Comparison of ENCODE assay signal across 13 cellular contexts in genomic region chr17:73288534-73289302, GRCh38. TPM values are rescaled to one million over a fixed set of nuclear protein-coding genes. Genes with fewer than 3 reads are reported as not detected.
DNase-seq lines count a peak whose midpoint lies in the region; ATAC-seq, FAIRE-seq and TF ChIP-seq lines count a peak whose summit lies in the region.
"Had no signal": no experiment of that assay in that cellular context is flagged by ENCODE, and none has a peak within 500 bp of the region (broad histone marks: within the 10 kb centered on the region; RNA-seq: fewer than 3 reads in every experiment).

No MANE protein-coding gene starts in this region.

- peaks cover 69% of the 10 kb centered on the region for H3K79me2 ChIP-seq in parathyroid adenoma

- POLR2A ChIA-PET in A549 (lab: Yijun Ruan, JAX) (no interaction called here), WTC11 (lab: Charles Lee) (no interaction called here)

- DNase-seq in A549 (ENCODE audit: low read depth in 1 of 2, low spot score in 1 of 2) (peak; percentile 50 to 90), WTC11 (ENCODE audit: low spot score) (no peak), left cardiac atrium (peak; percentile 75), Ammon's horn (ENCODE audit: low spot score) (no peak), NCI-H510A (lab: John Stamatoyannopoulos, UW) (no peak)
- DNase-seq: 8988T; activated B cell treated with CpG ODN at 0.5 μM for 24 hours; activated naive CD4-positive, alpha-beta T cell treated with anti-CD3 and anti-CD28 coated beads for 36 hours; NCI-H1417 had no signal

- H3K4me1 ChIP-seq in A549 (peaks cover 78% of the 10 kb centered on the region), parathyroid adenoma (peaks cover 39% of the 10 kb centered on the region)

- no peak for TF ChIP-seq RAD21 in A549 (conservative IDR thresholded peaks at IDR 0.05 in 1 of 2, IDR thresholded peaks at IDR 0.05 in 1 of 2)

- no peaks in the 10 kb centered on the region for H3K27me3 Mint-ChIP-seq in WTC11 (ENCODE audit: low read depth)

- no peaks in the 10 kb centered on the region for H3K9me3 Mint-ChIP-seq in WTC11
- H3K9me3 Mint-ChIP-seq: activated B cell treated with CpG ODN at 0.5 μM for 24 hours; activated naive CD4-positive, alpha-beta T cell treated with anti-CD3 and anti-CD28 coated beads for 36 hours had no signal

- no peak overlapping the region for H3K9ac ChIP-seq in parathyroid adenoma

- TF ChIP-seq EP300 in A549 (IDR thresholded peaks at IDR 0.05): no peak

- H3K27ac Mint-ChIP-seq in WTC11: peak overlapping the region; percentile 72; the same call in 1 of the 2 replicates
- H3K27ac Mint-ChIP-seq: activated B cell treated with CpG ODN at 0.5 μM for 24 hours; activated naive CD4-positive, alpha-beta T cell treated with anti-CD3 and anti-CD28 coated beads for 36 hours had no signal

- no peaks in the 10 kb centered on the region for H3K36me3 ChIP-seq in parathyroid adenoma (ENCODE audit: control insufficient read depth, insufficient read depth, low read length)

- intact Hi-C loops in left cardiac atrium (cut with DNase I): no loop called here

- H3K27ac ChIP-seq in A549 (peak overlapping the region; percentile 82 to 91), parathyroid adenoma (peak overlapping the region; percentile 77)

- peak; percentile 52 to 76 for ATAC-seq in A549
- no peak for ATAC-seq in WTC11
- ATAC-seq in left cardiac atrium: peak; percentile 49 to 56
- ATAC-seq in SK-N-SH treated with all-trans-retinoic acid at 6 μM for 48 hours: no peak
- no peak for ATAC-seq in GM21515 (IDR thresholded peaks at IDR 0.05; ENCODE audit: unreplicated experiment)

- CTCF ChIA-PET in A549 (lab: Yijun Ruan, JAX) (interaction anchor here (0.7 to 5.7 kb wide), 6 partner anchors 10 to 82 kb away, joined by 3 to 71 read pairs (median 6); partner anchors contain the start of gene CDC42EP4), WTC11 (lab: Charles Lee) (interaction anchor here (1.0 to 1.2 kb wide), 2 partner anchors 22 to 81 kb away, joined by 3 read pairs; no protein-coding TSS in a partner anchor)

- H3K4me2 ChIP-seq in A549: peak overlapping the region; percentile 79
- H3K4me2 ChIP-seq in parathyroid adenoma (ENCODE audit: low read length): no peak overlapping the region

- H3K4me3 ChIP-seq in A549 (peak overlapping the region; percentile 2; the same call in 2 of the 3 replicates), parathyroid adenoma (ENCODE audit: low read depth, low read length) (no peak overlapping the region)

- no peaks in the 10 kb centered on the region for H3K9me3 ChIP-seq in A549
- H3K9me3 ChIP-seq in parathyroid adenoma (ENCODE audit: control insufficient read depth, low read length): no peaks in the 10 kb centered on the region

- TF ChIP-seq POLR2A in A549 (IDR thresholded peaks at IDR 0.05; ENCODE audit: low read length): no peak

- FAIRE-seq in A549 (lab: Jason Lieb, UNC): no peak
- FAIRE-seq: islet of Langerhans had no signal

- peaks cover 30% of the 10 kb centered on the region for H3K4me1 Mint-ChIP-seq in WTC11

- H3K36me3 Mint-ChIP-seq in WTC11: peaks cover 2% of the 10 kb centered on the region; the same call in 1 of the 2 replicates

- no peak overlapping the region for H3K4me3 Mint-ChIP-seq in WTC11
- H3K4me3 Mint-ChIP-seq: activated B cell treated with CpG ODN at 0.5 μM for 24 hours; activated naive CD4-positive, alpha-beta T cell treated with anti-CD3 and anti-CD28 coated beads for 36 hours had no signal

- H2AFZ ChIP-seq in parathyroid adenoma: no peak overlapping the region

- WGBS in A549 (ENCODE audit: missing lambda C conversion rate): 10% methylated on average over 16 of the region's 19 CpGs

- no peaks in the 10 kb centered on the region for H3K27me3 ChIP-seq in parathyroid adenoma (ENCODE audit: control insufficient read depth, insufficient read depth, low read length)

- TF ChIP-seq CTCF in A549 (IDR thresholded peaks at IDR 0.05) (no peak), WTC11 (IDR thresholded peaks at IDR 0.05) (no peak), parathyroid adenoma (IDR thresholded peaks at IDR 0.05) (no peak)

TF ChIP-seq in A549, 52 proteins besides CTCF, POLR2A, EP300 and RAD21 (continues in another document):
- peak; percentile 73 for TF ChIP-seq MAX (IDR thresholded peaks at IDR 0.05)
- peak; percentile 88 for TF ChIP-seq ESRRA (IDR thresholded peaks at IDR 0.05; ENCODE audit: borderline replicate concordance, low read length)
- TF ChIP-seq JUN (IDR thresholded peaks at IDR 0.05): 0 out of 5 replicates have a peak, but pooled peaks of 1 of the 2 experiments have one; percentile 20
- TF ChIP-seq TFCP2L1 (CRISPR knock-in tag; IDR thresholded peaks at IDR 0.05): no peak
- TF ChIP-seq HES2 (IDR thresholded peaks at IDR 0.05): no peak
- no peak for TF ChIP-seq FOSL2 (IDR thresholded peaks at IDR 0.05)
- peak; percentile 25; the same call in 1 of the 2 replicates for TF ChIP-seq FOSL2 (CRISPR knock-in tag; IDR thresholded peaks at IDR 0.05)
- no peak for TF ChIP-seq CBX2 (IDR thresholded peaks at IDR 0.05; ENCODE audit: borderline replicate concordance, low read depth)
- 0 out of 2 replicates have a peak, but pooled peaks have one; percentile 28 for TF ChIP-seq MAZ (IDR thresholded peaks at IDR 0.05; ENCODE audit: borderline replicate concordance, low read depth, low read length)
- TF ChIP-seq CEBPB (IDR thresholded peaks at IDR 0.05): no peak

TF ChIP-seq in WTC11, 78 proteins besides CTCF, POLR2A, EP300 and RAD21:
- TF ChIP-seq ATF2 (CRISPR knock-in tag; IDR thresholded peaks at IDR 0.05; ENCODE audit: borderline replicate concordance, low read depth): no peak
- 0 out of 2 replicates have a peak, but pooled peaks have one; percentile 22 for TF ChIP-seq ZNF121 (CRISPR knock-in tag; IDR thresholded peaks at IDR 0.05)
- peak; percentile 58 for TF ChIP-seq GABPB1 (CRISPR knock-in tag; IDR thresholded peaks at IDR 0.05)
- TF ChIP-seq PREB (CRISPR knock-in tag; IDR thresholded peaks at IDR 0.05; ENCODE audit: borderline replicate concordance): peak; percentile 68; the same call in 1 of the 2 replicates

TF ChIP-seq in SK-N-SH treated with all-trans-retinoic acid at 6 μM for 48 hours, 23 proteins besides CTCF, POLR2A, EP300 and RAD21 (continues in another document):
- TF ChIP-seq PATZ1 (CRISPR knock-in tag; IDR thresholded peaks at IDR 0.05; ENCODE audit: borderline replicate concordance) (no peak), ARNTL (CRISPR knock-in tag; IDR thresholded peaks at IDR 0.05; ENCODE audit: borderline replicate concordance, low read depth) (no peak), CSRNP3 (CRISPR knock-in tag; IDR thresholded peaks at IDR 0.05) (no peak)

RNA-seq across cellular contexts. Expression of gene CDC42EP4, which starts 23.1 kb away (rescaled TPM):
- 32.9 and 33.8 TPM in 2 replicates for polyA plus RNA-seq in A549 (2011; rRNA removed)
- 40.9 and 72.3 TPM in 2 replicates for polyA plus RNA-seq in A549 (2012; cell fraction: cytosol; rRNA removed)
- polyA plus RNA-seq in A549 (2012; cell fraction: nucleus; rRNA removed): 41.7 and 52.8 TPM in 2 replicates
- polyA plus RNA-seq in A549 (2017; fragmentation: RNase III; extraction: RNeasy Plus Mini Kit Qiagen cat#74134 plus additional on column Dnase treatment): 60.1 to 66.3 TPM (median 65.7 TPM) in 3 replicates
- 64.6 and 69.0 TPM in 2 replicates for polyA minus RNA-seq in A549 (2011; rRNA and poly(A)+ RNA removed)
- 17.0 to 18.8 TPM (median 18.4 TPM) in 3 replicates for total RNA-seq in WTC11 (2021)
- total RNA-seq in left cardiac atrium: 10 to 100 TPM; 44.9 to 80.5 TPM

RNA-seq across cellular contexts. Expression of gene CPSF4L, which starts 27.0 kb away (rescaled TPM):
- polyA plus RNA-seq in A549 (2011; rRNA removed) (0.13 and 0.17 TPM in 2 replicates), A549 (2017; fragmentation: RNase III; extraction: RNeasy Plus Mini Kit Qiagen cat#74134 plus additional on column Dnase treatment) (not detected in 3 replicates)
- polyA plus RNA-seq in A549 (2012; cell fraction: cytosol; rRNA removed): not detected in 2 replicates
- polyA plus RNA-seq in A549 (2012; cell fraction: nucleus; rRNA removed): 0.27 TPM in 1 of 2 replicates, not detected in the other
- not detected in 2 replicates for polyA minus RNA-seq in A549 (2011; rRNA and poly(A)+ RNA removed)
- total RNA-seq in WTC11 (2021) (not detected in 3 replicates), left cardiac atrium (not detected)
- total RNA-seq: activated B cell treated with CpG ODN at 0.5 μM for 24 hours; activated naive CD4-positive, alpha-beta T cell treated with anti-CD3 and anti-CD28 coated beads for 36 hours had no signal

Comparison
In these comparisons a context has a peak if more than half of its experiments do, and no peak if none do; other contexts are left out.
1. ATAC-seq: peak in A549 (2 of 2) and left cardiac atrium (2 of 2); none in WTC11 (single experiment), SK-N-SH treated with all-trans-retinoic acid at 6 μM for 48 hours (single experiment) and GM21515 (single experiment).
2. DNase-seq: peak in A549 (2 of 2) and left cardiac atrium (single experiment); none in WTC11 (single experiment), Ammon's horn (single experiment) and NCI-H510A (single experiment).
3. Of the 8 proteins assayed by ChIP-seq in both WTC11 and A549: peak only in WTC11: none; only in A549: ESRRA and MAX; in both: none; in neither: 5; mixed calls (peak in some experiments, not most) for 1.